Comparison of ENCODE assay signal across 8 cellular contexts in genomic region chr11:47578524-47579460, GRCh38. TPM values are rescaled to one million over a fixed set of nuclear protein-coding genes. Genes with fewer than 3 reads are reported as not detected.
DNase-seq lines count a peak whose midpoint lies in the region; ATAC-seq and TF ChIP-seq lines count a peak whose summit lies in the region.

KBTBD4 (minus strand) TSS chr11:47578970; CDS start chr11:47578951, 19 bp downstream.
NDUFS3 (plus strand) TSS chr11:47579074; CDS start chr11:47579092, 18 bp downstream.

- TF ChIP-seq EP300 in upper lobe of left lung (IDR thresholded peaks at IDR 0.05), result peak in 1 of 4 donors; percentile 52

- peaks cover 0 to 54% of the 10 kb centered on the region in 2 donors for H3K36me3 ChIP-seq in adrenal gland (replicated peaks in 1 of 2)
- peaks cover 0 to 76% (median 41%) of the 10 kb centered on the region in 9 donors for H3K36me3 ChIP-seq in heart right ventricle
- peaks cover 30 to 66% (median 51%) of the 10 kb centered on the region in 4 donors for H3K36me3 ChIP-seq in upper lobe of left lung

- 0 to 1% (median 1%) methylated on average over 24 to 71 of the region's 71 CpGs for WGBS in adrenal gland, 4 donors
- 0 to 1% methylated on average over 69 to 71 of the region's 71 CpGs for WGBS in heart right ventricle, 2 donors
- 0 to 1% methylated on average over 17 to 46 of the region's 71 CpGs for WGBS in upper lobe of left lung, 2 donors

- H3K4me3 Mint-ChIP-seq in T-cell, result peak within 1 kb of the TSS; percentile 87 to 100 (median 100)

- peaks cover 32% of the 10 kb centered on the region for H3K36me3 Mint-ChIP-seq in T-cell

- intact Hi-C loops in adrenal gland (cut with DNase I) (no loop called here), heart right ventricle (cut with DNase I) (no loop called here), posterior vena cava (cut with DNase I) (no loop called here)

- peak within 1 kb of the TSS; percentile 62 to 88 (median 72) for H3K4me3 ChIP-seq in adrenal gland
- H3K4me3 ChIP-seq in heart right ventricle, result peak within 1 kb of the TSS; percentile 74 to 97 (median 88)
- peak within 1 kb of the TSS; percentile 77 to 99 (median 90) for H3K4me3 ChIP-seq in upper lobe of left lung

- peak; percentile 4 for TF ChIP-seq CTCF in GM13977 (IDR thresholded peaks at IDR 0.05; ENCODE audit: extremely low read depth, insufficient read depth, missing control alignments)
- peak in 1 of 6 experiments; percentile 3 for TF ChIP-seq CTCF in adrenal gland (IDR thresholded peaks at IDR 0.05)
- TF ChIP-seq CTCF in heart right ventricle (IDR thresholded peaks at IDR 0.05), result no peak
- TF ChIP-seq CTCF in upper lobe of left lung (IDR thresholded peaks at IDR 0.05), result peak in 1 of 6 experiments; percentile 23

- no peaks in the 10 kb centered on the region for H3K9me3 Mint-ChIP-seq in T-cell

- peaks cover 18 to 25% of the 10 kb centered on the region in 2 donors for H3K4me1 ChIP-seq in adrenal gland (replicated peaks in 1 of 2)
- H3K4me1 ChIP-seq in heart right ventricle, result peaks cover 6 to 42% (median 26%) of the 10 kb centered on the region in 9 donors
- peaks cover 20 to 29% (median 28%) of the 10 kb centered on the region in 4 donors for H3K4me1 ChIP-seq in upper lobe of left lung

- CTCF ChIA-PET in T-cell (lab: Charles Lee), result interaction anchor here in 1 of 2 donors (0.6 to 2.5 kb wide), 5 partner anchors 12 to 94 kb away, joined by 3 to 11 read pairs (median 4); no protein-coding TSS in a partner anchor

- H3K9me3 ChIP-seq in adrenal gland (replicated peaks in 1 of 3) (no peaks in the 10 kb centered on the region), heart right ventricle (no peaks in the 10 kb centered on the region), upper lobe of left lung (no peaks in the 10 kb centered on the region)

- peak; percentile 74 to 78 for TF ChIP-seq POLR2A in adrenal gland (IDR thresholded peaks at IDR 0.05)
- peak in 2 of 4 donors; percentile 35 to 76 for TF ChIP-seq POLR2A in upper lobe of left lung (IDR thresholded peaks at IDR 0.05)

- H3K27me3 Mint-ChIP-seq in T-cell, result no peaks in the 10 kb centered on the region

- ATAC-seq in HG02870 (IDR thresholded peaks at IDR 0.05; ENCODE audit: unreplicated experiment) (peak; percentile 90), T-cell (replicated peaks in 1 of 4) (peak; percentile 92 to 95 (median 94)), heart right ventricle (peak; percentile 94 to 97 (median 96)), upper lobe of left lung (ENCODE audit: low FRiP score in 2 of 2) (peak; percentile 94 to 98)

- peaks cover 38 to 45% (median 44%) of the 10 kb centered on the region in 3 donors for H3K4me1 Mint-ChIP-seq in T-cell

- H3K27ac ChIP-seq in adrenal gland (peak within 1 kb of the TSS; percentile 55 to 92 (median 84)), heart right ventricle (peak within 1 kb of the TSS; percentile 71 to 96 (median 91)), upper lobe of left lung (peak within 1 kb of the TSS; percentile 80 to 96 (median 89))

- peak; percentile 91 for DNase-seq in GM13977 (ENCODE audit: low spot score)
- peak; percentile 94 for DNase-seq in NCI-H146 (lab: John Stamatoyannopoulos, UW)
- peak; percentile 70 to 91 (median 82) for DNase-seq in T-cell
- DNase-seq in adrenal gland, result peak; percentile 87 to 94 (median 91)
- DNase-seq in heart right ventricle, result peak; percentile 85 to 87
- peak; percentile 96 for DNase-seq in posterior vena cava (ENCODE audit: low spot score)
- peak; percentile 92 to 93 for DNase-seq in upper lobe of left lung

- in situ Hi-C loops in GM13977 (cut with MboI; ENCODE audit: low pct_unique_long_range_greater_than_20kb, low sequenced_read_pairs, unreplicated experiment), result no loop called here

- H3K27ac Mint-ChIP-seq in T-cell, result peak within 1 kb of the TSS; percentile 95 to 100

- POLR2A ChIA-PET in T-cell (lab: Charles Lee), result interaction anchor here (0.5 to 1.0 kb wide), 12 partner anchors 10 to 310 kb away, joined by 3 to 10 read pairs (median 5); partner anchors contain the start of gene PTPMT1 (in 1 of the 2)

- no peaks in the 10 kb centered on the region for H3K27me3 ChIP-seq in adrenal gland
- no peaks in the 10 kb centered on the region for H3K27me3 ChIP-seq in heart right ventricle
- no peaks in the 10 kb centered on the region for H3K27me3 ChIP-seq in upper lobe of left lung

RNA-seq across cellular contexts. Expression of gene KBTBD4, which starts in this region (rescaled TPM):
- 10 to 100 TPM; 19.1 to 23.6 (median 21.6) TPM for total RNA-seq in T-cell
- total RNA-seq in adrenal gland, result 10 to 100 TPM; 16.8 to 32.7 (median 27.3) TPM
- 10 to 100 TPM in 1 of 3 donors, 1 to 10 TPM in 2; 8.2 to 23.3 (median 8.4) TPM for polyA plus RNA-seq in adrenal gland
- 10 to 100 TPM; 13.6 to 21.0 (median 16.2) TPM for total RNA-seq in heart right ventricle
- polyA plus RNA-seq in heart right ventricle, result 1 to 10 TPM; 3.1 to 9.2 TPM
- 10 to 100 TPM in 1 of 2 donors, 1 to 10 TPM in 1; 9.5 to 12.3 TPM for total RNA-seq in posterior vena cava
- 10 to 100 TPM in 5 of 6 donors, 1 to 10 TPM in 1; 3.1 to 22.2 (median 17.4) TPM for total RNA-seq in upper lobe of left lung

RNA-seq across cellular contexts. Expression of gene NDUFS3, which starts in this region (rescaled TPM):
- total RNA-seq in T-cell (100 to 1,000 TPM in 1 of 5 donors, 10 to 100 TPM in 4; 69.1 to 105 (median 76.1) TPM), adrenal gland (100 to 1,000 TPM in 7 of 8 donors, 10 to 100 TPM in 1; 95.8 to 144 (median 124) TPM), heart right ventricle (100 to 1,000 TPM; 171 to 359 (median 287) TPM), posterior vena cava (10 to 100 TPM; 65.6 to 70.3 TPM), upper lobe of left lung (10 to 100 TPM; 42.5 to 92.6 (median 72.2) TPM)
- polyA plus RNA-seq in adrenal gland (100 to 1,000 TPM; 145 to 385 (median 331) TPM), heart right ventricle (100 to 1,000 TPM; 291 to 570 TPM)

Comparison
In these comparisons a context has a peak if more than half of its experiments do, and no peak if none do; other contexts are left out.
1. Peak in every context shown above with its lines: DNase-seq, ATAC-seq, H3K4me3 ChIP-seq and H3K27ac ChIP-seq.